Comparison of ENCODE assay signal across 11 cellular contexts in genomic region chr6:27544612-27545260, GRCh38.
A peak's percentile ranks its signal among the peaks of the same experiment; 100 is the strongest.
DNase-seq lines count a peak whose midpoint lies in the region; ATAC-seq and TF ChIP-seq lines count a peak whose summit lies in the region.
"Had no signal": no experiment of that assay in that cellular context is flagged by ENCODE, and none has a peak within 500 bp of the region (broad histone marks: within the 10 kb centered on the region; RNA-seq: fewer than 3 reads in every experiment).

No MANE protein-coding gene starts in this region.

- H3K9me3 Mint-ChIP-seq in activated CD8-positive, alpha-beta memory T cell treated with anti-CD3 and anti-CD28 coated beads, Interleukin-2, amount 10 ng/mL, durations not matched to agents 7 days and 5 days (ENCODE audit: low read depth) = peaks cover 3% of the 10 kb centered on the region
- H3K9me3 Mint-ChIP-seq in activated CD4-positive, alpha-beta memory T cell treated with anti-CD3 and anti-CD28 coated beads, Interleukin-2, amount 10 ng/mL, durations not matched to agents 7 days and 5 days = peaks cover 9% of the 10 kb centered on the region

- no peak for ATAC-seq in activated CD8-positive, alpha-beta memory T cell treated with anti-CD3 and anti-CD28 coated beads, Interleukin-2, amount 10 ng/mL, durations not matched to agents 7 days and 5 days

- peak overlapping the region; percentile 49 for H3K4me3 ChIP-seq in fibroblast of the aortic adventitia (ENCODE audit: low read depth, low read length)
- H3K4me3 ChIP-seq in smooth muscle cell = peak overlapping the region; percentile 45

- H3F3A ChIP-seq in smooth muscle cell (ENCODE audit: low read depth) = peaks cover 21% of the 10 kb centered on the region

- TF ChIP-seq CTCF in fibroblast of the aortic adventitia (IDR thresholded peaks at IDR 0.05; ENCODE audit: insufficient read depth, low read length) (no peak), smooth muscle cell (IDR thresholded peaks at IDR 0.05; ENCODE audit: borderline replicate concordance, insufficient read depth, poor library complexity, severe bottlenecking) (no peak)

- DNase-seq in activated CD8-positive, alpha-beta memory T cell treated with anti-CD3 and anti-CD28 coated beads, Interleukin-2, amount 10 ng/mL, durations not matched to agents 7 days and 5 days = no peak
- DNase-seq in activated CD8-positive, alpha-beta memory T cell treated with anti-CD3 and anti-CD28 coated beads, Interleukin-2, amount 50 U/mL, for 48 hours = no peak
- DNase-seq in activated CD4-positive, alpha-beta memory T cell treated with anti-CD3 and anti-CD28 coated beads, Interleukin-2, amount 10 ng/mL, durations not matched to agents 7 days and 5 days = no peak
- DNase-seq in fibroblast of the aortic adventitia (ENCODE audit: low read depth) (no peak), smooth muscle cell (lab: John Stamatoyannopoulos, UW; ENCODE audit: unreplicated experiment) (no peak), epidermal melanocyte (ENCODE audit: insufficient read length, low spot score) (no peak), HPDE6-E6E7 (ENCODE audit: extremely low spot score) (no peak), NCI-H1105 treated with DMSO at 0.1 percent for 48 hours (lab: John Stamatoyannopoulos, UW) (no peak)
- DNase-seq: activated effector memory CD4-positive, alpha-beta T cell treated with anti-CD3 and anti-CD28 coated beads, Interleukin-2, amount 50 U/mL, for 16 hours; NCI-H510A treated with DMSO at 0.1 percent for 48 hours; nucleus accumbens had no signal

- H4K20me1 ChIP-seq in smooth muscle cell (ENCODE audit: low read depth) = no peaks in the 10 kb centered on the region

- H3K9me3 ChIP-seq in smooth muscle cell (replicated peaks; ENCODE audit: low read depth) = no peaks in the 10 kb centered on the region

- no peaks in the 10 kb centered on the region for H3K36me3 ChIP-seq in smooth muscle cell (ENCODE audit: low read depth)

- H3K4me2 ChIP-seq in smooth muscle cell = peak overlapping the region; percentile 83

- no peaks in the 10 kb centered on the region for H3K79me2 ChIP-seq in smooth muscle cell (ENCODE audit: low read depth)

- no peak overlapping the region for H3K27ac ChIP-seq in smooth muscle cell (ENCODE audit: low read depth)

- peaks cover 39% of the 10 kb centered on the region for H3K4me1 Mint-ChIP-seq in activated CD8-positive, alpha-beta memory T cell treated with anti-CD3 and anti-CD28 coated beads, Interleukin-2, amount 10 ng/mL, durations not matched to agents 7 days and 5 days
- peaks cover 30% of the 10 kb centered on the region for H3K4me1 Mint-ChIP-seq in activated CD4-positive, alpha-beta memory T cell treated with anti-CD3 and anti-CD28 coated beads, Interleukin-2, amount 10 ng/mL, durations not matched to agents 7 days and 5 days

- H3K27ac Mint-ChIP-seq in activated CD8-positive, alpha-beta memory T cell treated with anti-CD3 and anti-CD28 coated beads, Interleukin-2, amount 10 ng/mL, durations not matched to agents 7 days and 5 days = peak overlapping the region; percentile 31
- no peak overlapping the region for H3K27ac Mint-ChIP-seq in activated CD4-positive, alpha-beta memory T cell treated with anti-CD3 and anti-CD28 coated beads, Interleukin-2, amount 10 ng/mL, durations not matched to agents 7 days and 5 days

- no peak overlapping the region for H3K9ac ChIP-seq in smooth muscle cell (ENCODE audit: low read depth)

- H3K27me3 Mint-ChIP-seq in activated CD8-positive, alpha-beta memory T cell treated with anti-CD3 and anti-CD28 coated beads, Interleukin-2, amount 10 ng/mL, durations not matched to agents 7 days and 5 days = peaks cover 87% of the 10 kb centered on the region
- H3K27me3 Mint-ChIP-seq in activated CD4-positive, alpha-beta memory T cell treated with anti-CD3 and anti-CD28 coated beads, Interleukin-2, amount 10 ng/mL, durations not matched to agents 7 days and 5 days = peaks cover 80% of the 10 kb centered on the region

- peaks cover 5% of the 10 kb centered on the region for H3K36me3 Mint-ChIP-seq in activated CD8-positive, alpha-beta memory T cell treated with anti-CD3 and anti-CD28 coated beads, Interleukin-2, amount 10 ng/mL, durations not matched to agents 7 days and 5 days
- peaks cover 19% of the 10 kb centered on the region for H3K36me3 Mint-ChIP-seq in activated CD4-positive, alpha-beta memory T cell treated with anti-CD3 and anti-CD28 coated beads, Interleukin-2, amount 10 ng/mL, durations not matched to agents 7 days and 5 days (ENCODE audit: low read depth)

- POLR2A ChIA-PET in activated CD4-positive, alpha-beta memory T cell treated with anti-CD3 and anti-CD28 coated beads, Interleukin-2, amount 10 ng/mL, durations not matched to agents 7 days and 5 days (lab: Charles Lee) = no interaction called here

- H3K27me3 ChIP-seq in smooth muscle cell (ENCODE audit: low read depth) = no peaks in the 10 kb centered on the region

- H2AFZ ChIP-seq in smooth muscle cell (ENCODE audit: low read depth) = peak overlapping the region; percentile 63

- CTCF ChIA-PET in activated CD8-positive, alpha-beta memory T cell treated with anti-CD3 and anti-CD28 coated beads, Interleukin-2, amount 10 ng/mL, durations not matched to agents 7 days and 5 days (lab: Charles Lee) = interaction anchor here (0.9 kb wide), 1 partner anchor 65 kb away, joined by 3 read pairs; no protein-coding TSS in a partner anchor
- CTCF ChIA-PET in activated CD4-positive, alpha-beta memory T cell treated with anti-CD3 and anti-CD28 coated beads, Interleukin-2, amount 10 ng/mL, durations not matched to agents 7 days and 5 days (lab: Charles Lee) = no interaction called here

- 2% methylated on average over 20 of the region's 20 CpGs for WGBS in smooth muscle cell (ENCODE audit: low lambda C conversion rate)

- H3K4me3 Mint-ChIP-seq in activated CD8-positive, alpha-beta memory T cell treated with anti-CD3 and anti-CD28 coated beads, Interleukin-2, amount 10 ng/mL, durations not matched to agents 7 days and 5 days = peak overlapping the region; percentile 66
- peak overlapping the region; percentile 40 for H3K4me3 Mint-ChIP-seq in activated CD4-positive, alpha-beta memory T cell treated with anti-CD3 and anti-CD28 coated beads, Interleukin-2, amount 10 ng/mL, durations not matched to agents 7 days and 5 days

- no peaks in the 10 kb centered on the region for H3K4me1 ChIP-seq in smooth muscle cell (ENCODE audit: low read depth)
